ENCODE assay signal across 24 cellular contexts in genomic region chr7:108722561-108722960, GRCh38.
"Had no signal": no experiment of that assay in that cellular context is flagged by ENCODE, and none has a peak within 500 bp of the region (broad histone marks: within the 10 kb centered on the region; RNA-seq: fewer than 3 reads in every experiment).

No MANE protein-coding gene starts in this region.

- ATAC-seq: left colon; left lung; lower lobe of right lung; natural killer cell; pancreas; right cardiac atrium; stimulated activated effector memory CD8-positive, alpha-beta T cell treated with anti-CD3 and anti-CD28 coated beads, Interleukin-12 subunit alpha, Interleukin-12 subunit beta, amount 100 ng/mL, for 72 hours; stimulated activated naive CD8-positive, alpha-beta T cell treated with anti-CD3 and anti-CD28 coated beads, Interleukin-15, amount 100 ng/mL, for 72 hours had no signal

- H3K4me1 ChIP-seq: left lung, lower lobe of right lung, pancreas, prostate gland, sigmoid colon, spleen, tibial nerve, uterus had no signal

- H3K27me3 ChIP-seq: left lung, pancreas, sigmoid colon, spleen, tibial nerve, uterus had no signal

- H3K9me3 ChIP-seq: lower lobe of right lung, pancreas, prostate gland, sigmoid colon, spleen, tibial nerve, uterus had no signal

- H3K4me3 ChIP-seq: left lung, lower lobe of right lung, pancreas, prostate gland, sigmoid colon, spleen, tibial nerve, uterus had no signal

- H3K27ac ChIP-seq: left lung, lower lobe of right lung, pancreas, prostate gland, sigmoid colon, spleen, tibial nerve, uterus had no signal

- H3K36me3 ChIP-seq: left lung, lower lobe of right lung, pancreas, prostate gland, sigmoid colon, spleen, tibial nerve, uterus had no signal

- DNase-seq: hypothalamus; immature natural killer cell; kidney; left colon; left lung; lower lobe of right lung; mammary epithelial cell; mesenchymal stem cell; naive B cell; natural killer cell; nephron progenitor cell; pancreas; right cardiac atrium; sigmoid colon; small intestine; spleen; stimulated activated CD4-positive, alpha-beta T cell treated with anti-CD3 and anti-CD28 coated beads, Interleukin-4, amount 100 ng/mL, for 24 hours; stimulated activated naive CD4-positive, alpha-beta T cell; stimulated activated naive CD8-positive, alpha-beta T cell treated with anti-CD3 and anti-CD28 coated beads, Interleukin-15, amount 100 ng/mL, for 72 hours; substantia nigra; uterus had no signal
